Comparison of ENCODE assay signal across 8 cellular contexts in the genomic region with DNA sequence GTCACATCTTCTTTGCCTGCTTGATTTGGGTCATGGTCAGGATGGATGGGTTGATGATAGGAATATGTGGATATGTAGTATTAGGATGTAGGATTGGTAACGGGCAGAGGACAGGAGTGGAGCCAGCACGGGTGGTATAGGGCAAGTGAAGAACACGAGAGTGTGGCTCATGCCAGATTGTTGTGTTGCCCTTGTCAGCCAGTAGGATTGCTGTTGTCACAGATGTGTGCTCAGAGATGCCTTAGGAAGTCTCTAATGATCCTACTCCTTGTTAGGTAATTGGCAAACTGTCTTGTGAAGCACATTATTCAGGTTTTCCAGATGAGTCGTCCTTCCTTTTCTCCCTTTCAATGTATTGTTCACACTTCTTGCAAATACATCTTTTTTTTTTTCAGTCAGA. TPM values are rescaled to one million over a fixed set of nuclear protein-coding genes. Genes with fewer than 3 reads are reported as not detected.
DNase-seq lines count a peak whose midpoint lies in the region; ATAC-seq and TF ChIP-seq lines count a peak whose summit lies in the region.

No MANE protein-coding gene starts in this region.

- H4K20me1 ChIP-seq in PC-3 (ENCODE audit: low read length) = no peaks in the 10 kb centered on the region

- no peaks in the 10 kb centered on the region for H3K27me3 Mint-ChIP-seq in CD4-positive, alpha-beta memory T cell

- no peaks in the 10 kb centered on the region for H3K9me2 ChIP-seq in PC-3 (replicated peaks; ENCODE audit: low read length)

- H3K9ac ChIP-seq in PC-3 (ENCODE audit: low read length) = no peak overlapping the region

- intact Hi-C loops in CD4-positive, alpha-beta memory T cell (cut with micrococcal nuclease) = no loop called here
- intact Hi-C loops in PC-3 (cut with micrococcal nuclease) = no loop called here
- intact Hi-C loops in psoas muscle (cut with DNase I) = no loop called here

- H3K79me2 ChIP-seq in PC-3 (ENCODE audit: low read length) = no peaks in the 10 kb centered on the region

- H3K4me2 ChIP-seq in PC-3 (ENCODE audit: low read length) = no peak overlapping the region

- peak; percentile 71 for ATAC-seq in GM18907 (IDR thresholded peaks at IDR 0.05; ENCODE audit: unreplicated experiment)
- peak; percentile 83 for ATAC-seq in HG03060 (IDR thresholded peaks at IDR 0.05; ENCODE audit: low read depth, unreplicated experiment)
- ATAC-seq in PC-3 = peak; percentile 57
- ATAC-seq in psoas muscle = no peak

- POLR2A ChIA-PET in CD4-positive, alpha-beta memory T cell (lab: Charles Lee; ENCODE audit: partially characterized antibody) = no interaction called here
- POLR2A ChIA-PET in PC-3 (lab: Charles Lee; ENCODE audit: unreplicated experiment) = no interaction called here

- no peaks in the 10 kb centered on the region for H3K36me3 ChIP-seq in CD4-positive, alpha-beta memory T cell (ENCODE audit: insufficient read depth, low read length)
- H3K36me3 ChIP-seq in PC-3 (ENCODE audit: low read depth, low read length) (no peaks in the 10 kb centered on the region), psoas muscle (ENCODE audit: insufficient read depth in 1 of 2, low read depth in 1 of 2) (no peaks in the 10 kb centered on the region)

- no TSS peak for BruUV-seq in PC-3 (replicated peaks; lab: Mats Ljungman, UMichigan)

- H2AFZ ChIP-seq in PC-3 (ENCODE audit: low read length) = no peak overlapping the region

- peak in 3 of 5 donors; percentile 9 to 21 (median 18) for DNase-seq in CD4-positive, alpha-beta memory T cell
- DNase-seq in PC-3 (peak; percentile 23), erythroblast (lab: John Stamatoyannopoulos, UW) (peak; percentile 16 to 30), psoas muscle (no peak), GF-D8 (lab: John Stamatoyannopoulos, UW) (no peak)
- DNase-seq in NK-92 treated with Interleukin-12 subunit alpha and Interleukin-12 subunit beta, amount 100 ng/mL, for 24 hours (lab: John Stamatoyannopoulos, UW) = no peak

- no peak for TF ChIP-seq POLR2A in erythroblast (IDR thresholded peaks at IDR 0.05; ENCODE audit: low read length)

- H3K27me3 ChIP-seq in CD4-positive, alpha-beta memory T cell (ENCODE audit: insufficient read depth, low read length) = no peaks in the 10 kb centered on the region
- H3K27me3 ChIP-seq in PC-3 (ENCODE audit: low read length) = no peaks in the 10 kb centered on the region
- no peaks in the 10 kb centered on the region for H3K27me3 ChIP-seq in psoas muscle (ENCODE audit: insufficient read depth in 3 of 3, low read length in 2 of 3)

- no peak overlapping the region for H3K4me3 ChIP-seq in CD4-positive, alpha-beta memory T cell (ENCODE audit: low read length in 2 of 2)
- H3K4me3 ChIP-seq in PC-3 (ENCODE audit: low read length) (no peak overlapping the region), psoas muscle (no peak overlapping the region)

- H3K36me3 Mint-ChIP-seq in CD4-positive, alpha-beta memory T cell = no peaks in the 10 kb centered on the region

- no peaks in the 10 kb centered on the region for H3F3A ChIP-seq in PC-3 (ENCODE audit: low read length, unreplicated experiment)

- H3K9me3 Mint-ChIP-seq in CD4-positive, alpha-beta memory T cell = no peaks in the 10 kb centered on the region

- peaks cover 3 to 9% (median 8%) of the 10 kb centered on the region in 4 donors for H3K4me1 Mint-ChIP-seq in CD4-positive, alpha-beta memory T cell

- H3K27ac Mint-ChIP-seq in CD4-positive, alpha-beta memory T cell = peak overlapping the region in 1 of 7 donors; percentile 52

- H3K4me3 Mint-ChIP-seq in CD4-positive, alpha-beta memory T cell = no peak overlapping the region

- 56 to 64% (median 61%) methylated on average over 4 of the region's 4 CpGs for WGBS in psoas muscle, 3 donors

- CTCF ChIA-PET in CD4-positive, alpha-beta memory T cell (lab: Charles Lee; ENCODE audit: partially characterized antibody) = no interaction called here
- CTCF ChIA-PET in PC-3 (lab: Charles Lee) = no interaction called here

- TF ChIP-seq CTCF in PC-3 (conservative IDR thresholded peaks at IDR 0.05; ENCODE audit: low read depth, low read length) = peak; percentile 48
- peak; percentile 8 for TF ChIP-seq CTCF in psoas muscle (IDR thresholded peaks at IDR 0.05)

- H3K9me3 ChIP-seq in CD4-positive, alpha-beta memory T cell (ENCODE audit: control insufficient read depth in 1 of 2, low read length in 2 of 2) = no peaks in the 10 kb centered on the region
- H3K9me3 ChIP-seq in PC-3 (ENCODE audit: low read length) (no peaks in the 10 kb centered on the region), psoas muscle (no peaks in the 10 kb centered on the region)

- H3K27ac ChIP-seq in CD4-positive, alpha-beta memory T cell (ENCODE audit: low read depth, low read length) = no peak overlapping the region
- H3K27ac ChIP-seq in PC-3 (ENCODE audit: low read length) (no peak overlapping the region), psoas muscle (no peak overlapping the region)

- H3K4me1 ChIP-seq in CD4-positive, alpha-beta memory T cell (ENCODE audit: insufficient read depth, low read length) = peaks cover 9% of the 10 kb centered on the region
- H3K4me1 ChIP-seq in PC-3 (ENCODE audit: insufficient read depth, low read length) (no peaks in the 10 kb centered on the region), psoas muscle (no peaks in the 10 kb centered on the region)

RNA-seq across cellular contexts. Expression of a gene that starts 5.5 kb away (rescaled TPM):
- 1 to 10 TPM; 3.1 to 4.2 TPM for total RNA-seq in CD4-positive, alpha-beta memory T cell
- 1 to 10 TPM; 2.0 to 2.7 TPM for polyA plus RNA-seq in CD4-positive, alpha-beta memory T cell
- total RNA-seq in PC-3 (2014; rRNA removed) (0.84 and 4.0 TPM in 2 replicates), psoas muscle (1 to 10 TPM; 1.6 to 6.1 (median 4.4) TPM)
- 1 to 10 TPM; 1.1 to 2.1 (median 1.2) TPM for polyA plus RNA-seq in psoas muscle

RNA-seq across cellular contexts. Expression of a gene that starts 27.0 kb away (rescaled TPM):
- total RNA-seq in CD4-positive, alpha-beta memory T cell = 10 to 100 TPM; 14.6 to 18.3 TPM
- polyA plus RNA-seq in CD4-positive, alpha-beta memory T cell = 10 to 100 TPM; 42.2 to 82.8 TPM
- total RNA-seq in PC-3 (2014; rRNA removed) (5.5 and 9.5 TPM in 2 replicates), psoas muscle (1 to 10 TPM; 4.9 to 6.2 (median 5.7) TPM)
- polyA plus RNA-seq in psoas muscle = 10 to 100 TPM in 2 of 3 donors, 1 to 10 TPM in 1; 8.8 to 18.0 (median 12.7) TPM

Comparison
In these comparisons a context has a peak if more than half of its experiments do, and no peak if none do; other contexts are left out.
1. DNase-seq: peak in CD4-positive, alpha-beta memory T cell (3 of 5), PC-3 (single experiment) and erythroblast (2 of 2); none in psoas muscle (0 of 2), GF-D8 (single experiment) and NK-92 treated with Interleukin-12 subunit alpha and Interleukin-12 subunit beta, amount 100 ng/mL, for 24 hours (single experiment).
2. ATAC-seq: peak in GM18907 (single experiment), HG03060 (single experiment) and PC-3 (single experiment); none in psoas muscle (0 of 4).